ENCODE assay signal across 8 cellular contexts in the genomic region with DNA sequence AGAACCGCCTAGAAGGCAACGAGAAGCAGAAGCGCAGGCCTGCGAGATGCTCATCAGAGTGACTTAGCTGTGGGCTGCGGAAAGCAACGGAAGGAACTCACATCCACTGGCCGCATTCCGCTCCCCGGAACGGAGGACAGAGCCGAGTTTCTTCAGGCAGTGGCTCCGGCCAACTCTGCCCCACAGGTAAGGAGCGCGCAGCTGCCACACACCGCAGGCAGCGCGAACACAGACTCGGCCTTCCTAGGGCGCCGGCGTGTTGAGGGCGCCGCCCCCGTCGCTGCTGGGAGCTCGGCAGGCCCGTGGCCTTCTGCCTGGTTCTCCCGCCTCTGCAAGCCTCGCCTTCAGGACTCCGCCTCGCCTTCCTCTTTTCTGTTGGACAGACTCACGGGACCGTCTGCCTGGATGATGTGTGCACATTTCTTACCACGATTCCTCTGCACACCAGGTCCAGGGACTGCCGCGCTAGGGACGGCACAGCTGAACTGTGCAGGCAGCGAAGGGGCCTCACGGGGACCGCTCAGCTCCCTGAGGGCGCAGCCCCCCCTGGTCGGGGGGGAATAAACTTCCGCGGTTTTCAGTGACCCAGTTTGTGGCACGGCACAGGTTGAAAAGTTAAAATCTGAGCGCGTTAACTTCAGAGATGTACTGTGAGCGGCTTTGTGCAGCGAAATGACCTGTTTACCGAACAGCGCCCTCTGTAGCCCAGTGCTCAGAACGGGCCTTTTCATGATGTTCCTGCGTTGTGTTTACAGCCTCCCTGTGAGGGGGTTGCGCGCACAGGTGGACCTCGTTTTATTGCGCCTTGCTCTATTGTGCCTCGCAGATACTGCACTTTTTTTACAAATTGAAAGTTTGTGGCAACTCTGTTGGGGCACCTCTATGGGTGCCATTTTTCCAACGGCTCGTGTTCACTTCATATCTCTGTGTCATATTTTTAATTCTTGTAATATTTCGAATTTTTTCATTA. TPM values are rescaled to one million over a fixed set of nuclear protein-coding genes. Genes with fewer than 3 reads are reported as not detected.
DNase-seq lines count a peak whose midpoint lies in the region; ATAC-seq, FAIRE-seq and TF ChIP-seq lines count a peak whose summit lies in the region.

No MANE protein-coding gene starts in this region.

- no peaks in the 10 kb centered on the region for H3K79me2 ChIP-seq in ACC112 (ENCODE audit: control insufficient read depth, insufficient read depth, low read length, unreplicated experiment)

- peak overlapping the region; percentile 77 for H3K27ac Mint-ChIP-seq in chondrocyte (ENCODE audit: unreplicated experiment)

- ATAC-seq in GM18867 (IDR thresholded peaks at IDR 0.05; ENCODE audit: unreplicated experiment) (peak; percentile 79), HG03139 (IDR thresholded peaks at IDR 0.05; ENCODE audit: unreplicated experiment) (peak; percentile 81)

- intact Hi-C loops in kidney (cut with DNase I), result no loop called here

- H3K27me3 ChIP-seq in ACC112 (ENCODE audit: insufficient read depth, low read length), result no peaks in the 10 kb centered on the region

- H3K27ac ChIP-seq in ACC112 (ENCODE audit: low read depth, low read length) (peak overlapping the region; percentile 67), kidney (ENCODE audit: low read depth in 2 of 2, low read length in 2 of 2) (peak overlapping the region; percentile 55 to 68)

- DNase-seq in NCI-H345 (lab: John Stamatoyannopoulos, UW) (peak; percentile 90), chondrocyte (ENCODE audit: low spot score) (no peak), kidney (peak; percentile 84)
- DNase-seq in activated CD4-positive, alpha-beta T cell treated with anti-CD3 and anti-CD28 coated beads for 1 hour, result peak; percentile 69
- DNase-seq in stimulated activated CD4-positive, alpha-beta T cell treated with anti-CD3 and anti-CD28 coated beads, Interleukin-12 subunit alpha, Interleukin-12 subunit beta, amount 100 ng/mL, for 48 hours (ENCODE audit: low read depth in 2 of 3, low spot score in 1 of 3), result peak; percentile 60 to 78 (median 69)

- TF ChIP-seq CTCF in chondrocyte (IDR thresholded peaks at IDR 0.05) (peak; percentile 99), kidney (IDR thresholded peaks at IDR 0.05; ENCODE audit: borderline replicate concordance, extremely low read depth, insufficient read depth) (peak; percentile 73)

- H2AFZ ChIP-seq in ACC112 (ENCODE audit: low read length, unreplicated experiment), result peak overlapping the region; percentile 84

- peaks cover 9% of the 10 kb centered on the region; the same call in 1 of the 2 replicates for H3K36me3 ChIP-seq in ACC112 (ENCODE audit: insufficient read depth, low read length)
- H3K36me3 ChIP-seq in kidney (ENCODE audit: control insufficient read depth in 1 of 2, insufficient read depth in 2 of 2, low read length in 2 of 2), result no peaks in the 10 kb centered on the region

- H3K9me3 Mint-ChIP-seq in chondrocyte (ENCODE audit: low read depth), result peaks cover 15% of the 10 kb centered on the region

- peak overlapping the region; percentile 17 to 65 for H3K9ac ChIP-seq in kidney (ENCODE audit: low read length in 2 of 2)

- peaks cover 7% of the 10 kb centered on the region for H3K36me3 Mint-ChIP-seq in chondrocyte (ENCODE audit: low read depth)

- peaks cover 0 to 4% of the 10 kb centered on the region in 2 donors for H3K9me3 ChIP-seq in kidney (ENCODE audit: control insufficient read depth in 1 of 2, low read length in 2 of 2)

- peak overlapping the region; percentile 79 for H3K4me3 ChIP-seq in ACC112 (ENCODE audit: low read depth, low read length)
- peak overlapping the region; percentile 71 to 89 for H3K4me3 ChIP-seq in kidney (ENCODE audit: low read length in 2 of 2)

- H3K4me3 Mint-ChIP-seq in chondrocyte (ENCODE audit: unreplicated experiment), result peak overlapping the region; percentile 82

- H3K4me1 Mint-ChIP-seq in chondrocyte (ENCODE audit: low read depth), result peaks cover 10% of the 10 kb centered on the region

- FAIRE-seq in kidney (lab: Jason Lieb, UNC), result no peak

- peaks cover 9% of the 10 kb centered on the region for H3K27me3 Mint-ChIP-seq in chondrocyte (ENCODE audit: low read depth)

- H3K4me1 ChIP-seq in ACC112 (ENCODE audit: control insufficient read depth, insufficient read depth, low read length, unreplicated experiment) (peaks cover 12% of the 10 kb centered on the region), kidney (ENCODE audit: control insufficient read depth in 1 of 2, insufficient read depth in 1 of 2, low read depth in 1 of 2, low read length in 2 of 2) (peaks cover 0 to 7% of the 10 kb centered on the region in 2 donors)

RNA-seq across cellular contexts. Expression of gene TCP10L, which starts 15.8 kb away (rescaled TPM):
- total RNA-seq in chondrocyte (0.31 to 0.70 TPM (median 0.40 TPM) in 3 replicates), kidney (2.2 TPM)
- polyA plus RNA-seq in kidney (ENCODE audit: insufficient read depth, low read depth, low replicate concordance), result 5.2 TPM

RNA-seq across cellular contexts. Expression of gene CFAP298, which starts 42.6 kb away (rescaled TPM):
- 23.4 to 28.0 TPM (median 25.3 TPM) in 3 replicates for total RNA-seq in chondrocyte
- total RNA-seq in kidney, result 46.9 TPM
- 43.8 TPM for polyA plus RNA-seq in kidney (ENCODE audit: insufficient read depth, low read depth, low replicate concordance)
